In the genomic region with DNA sequence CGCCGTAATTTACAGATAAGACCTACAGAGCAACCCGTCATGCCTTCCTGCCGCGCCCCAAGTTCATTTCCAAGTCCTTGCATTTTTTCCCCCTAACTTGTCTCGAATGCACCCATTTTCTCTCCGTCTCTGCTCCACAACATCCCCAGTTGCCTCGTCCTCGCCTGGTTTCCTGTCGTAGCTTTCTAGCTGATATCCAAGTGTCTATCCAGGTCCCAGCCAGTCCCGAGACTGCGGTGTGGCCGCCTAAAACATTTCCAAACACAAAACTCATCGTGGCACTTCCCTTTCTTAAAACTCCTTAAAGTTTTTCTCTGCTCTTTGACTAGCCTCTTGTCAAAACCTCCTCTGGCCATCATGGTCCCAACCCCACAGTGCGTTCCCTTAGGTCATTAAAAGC, we compare ENCODE assay signal across 8 cellular contexts. TPM values are rescaled to one million over a fixed set of nuclear protein-coding genes. Genes with fewer than 3 reads are reported as not detected.
DNase-seq lines count a peak whose midpoint lies in the region; ATAC-seq and TF ChIP-seq lines count a peak whose summit lies in the region.

No MANE protein-coding gene starts in this region.

- peaks cover 7% of the 10 kb centered on the region for H3K4me1 ChIP-seq in effector memory CD4-positive, alpha-beta T cell (ENCODE audit: control insufficient read depth, insufficient read depth, low read length, poor library complexity, severe bottlenecking)
- peaks cover 6 to 11% of the 10 kb centered on the region in 2 donors for H3K4me1 ChIP-seq in neuronal stem cell (ENCODE audit: control insufficient read depth in 2 of 2, insufficient read depth in 1 of 2, low read depth in 1 of 2, low read length in 2 of 2)

- H3K4me3 Mint-ChIP-seq in CD4-positive, alpha-beta T cell = peak overlapping the region; percentile 94

- no peak for ATAC-seq in CD4-positive, alpha-beta T cell (ENCODE audit: poor library complexity)
- ATAC-seq in GM19351 (IDR thresholded peaks at IDR 0.05; ENCODE audit: unreplicated experiment) (no peak), HG02798 (IDR thresholded peaks at IDR 0.05; ENCODE audit: poor library complexity, unreplicated experiment) (no peak), HG02852 (IDR thresholded peaks at IDR 0.05; ENCODE audit: unreplicated experiment) (no peak)

- no peak overlapping the region for H3K23ac ChIP-seq in neuronal stem cell (ENCODE audit: low read depth, low read length, poor library complexity)

- H3K27me3 ChIP-seq in CD4-positive, alpha-beta T cell (ENCODE audit: control insufficient read depth, insufficient read depth, low read length) = no peaks in the 10 kb centered on the region
- H3K27me3 ChIP-seq in MG63 = no peaks in the 10 kb centered on the region
- no peaks in the 10 kb centered on the region for H3K27me3 ChIP-seq in effector memory CD4-positive, alpha-beta T cell (replicated peaks; ENCODE audit: control insufficient read depth, insufficient read depth, low read length, poor library complexity, severe bottlenecking)
- H3K27me3 ChIP-seq in neuronal stem cell (ENCODE audit: control insufficient read depth in 3 of 3, insufficient read depth in 3 of 3, low read depth in 1 of 3, low read length in 3 of 3) = peaks cover 0 to 4% (median 0%) of the 10 kb centered on the region in 3 experiments

- peaks cover 38% of the 10 kb centered on the region for H3K4me1 Mint-ChIP-seq in CD4-positive, alpha-beta T cell (ENCODE audit: low read depth)

- H2AFZ ChIP-seq in neuronal stem cell (ENCODE audit: low read length) = peak overlapping the region; percentile 94

- H3K79me1 ChIP-seq in neuronal stem cell (ENCODE audit: low read depth, low read length) = no peaks in the 10 kb centered on the region

- H3K14ac ChIP-seq in neuronal stem cell (ENCODE audit: low read length) = no peak overlapping the region

- no peaks in the 10 kb centered on the region for H3K9me3 ChIP-seq in CD4-positive, alpha-beta T cell (ENCODE audit: control insufficient read depth, low read length)
- H3K9me3 ChIP-seq in MG63 (no peaks in the 10 kb centered on the region), neuronal stem cell (replicated peaks in 1 of 2; ENCODE audit: control insufficient read depth in 2 of 2, insufficient read depth in 1 of 2, low read depth in 1 of 2, low read length in 2 of 2) (no peaks in the 10 kb centered on the region)
- H3K9me3 ChIP-seq in effector memory CD4-positive, alpha-beta T cell (ENCODE audit: control insufficient read depth, low read length) = no peaks in the 10 kb centered on the region

- POLR2A ChIA-PET in CD4-positive, alpha-beta T cell (lab: Charles Lee) = interaction anchor here (0.8 to 1.5 kb wide), 2 partner anchors 129 to 501 kb away, joined by 3 to 5 read pairs; partner anchors contain the start of gene ATIC

- H2BK5ac ChIP-seq in neuronal stem cell (ENCODE audit: low read length) = no peak overlapping the region

- no peak overlapping the region for H3K18ac ChIP-seq in neuronal stem cell (ENCODE audit: low read length)

- H3K9ac ChIP-seq in neuronal stem cell (ENCODE audit: low read depth, low read length, poor library complexity) = no peak overlapping the region

- H3K27ac ChIP-seq in CD4-positive, alpha-beta T cell (ENCODE audit: low read depth, low read length) = no peak overlapping the region
- H3K27ac ChIP-seq in effector memory CD4-positive, alpha-beta T cell (ENCODE audit: insufficient read depth, low read length, poor library complexity, severe bottlenecking) = no peak overlapping the region
- H3K27ac ChIP-seq in neuronal stem cell (replicated peaks; ENCODE audit: low read length) = no peak overlapping the region

- peaks cover 7% of the 10 kb centered on the region for H3K36me3 ChIP-seq in MG63
- no peaks in the 10 kb centered on the region for H3K36me3 ChIP-seq in effector memory CD4-positive, alpha-beta T cell (ENCODE audit: control insufficient read depth, insufficient read depth, low read length)
- H3K36me3 ChIP-seq in neuronal stem cell (replicated peaks in 1 of 2; ENCODE audit: control insufficient read depth in 2 of 2, insufficient read depth in 2 of 2, low read length in 2 of 2) = peaks cover 0 to 7% of the 10 kb centered on the region in 2 donors

- no peak for DNase-seq in CD4-positive, alpha-beta T cell
- DNase-seq in MG63 (no peak), neuronal stem cell (ENCODE audit: low spot score) (no peak), RKO (ENCODE audit: low spot score) (no peak)
- no peak for DNase-seq in effector memory CD4-positive, alpha-beta T cell

- no peak overlapping the region for H4K91ac ChIP-seq in neuronal stem cell (ENCODE audit: low read depth, low read length, poor library complexity)

- CTCF ChIA-PET in CD4-positive, alpha-beta T cell (lab: Charles Lee) = interaction anchor here (0.6 kb wide), 1 partner anchor 11 kb away, joined by 5 read pairs; no protein-coding TSS in a partner anchor

- intact Hi-C loops in CD4-positive, alpha-beta T cell (cut with DNase I, micrococcal nuclease) = loop anchor here in 1 of 2 experiments (2.0 to 10.0 kb wide), 3 partner anchors 502 to 1694 kb away; partner anchors contain the start of gene ATIC

- H3K36me3 Mint-ChIP-seq in CD4-positive, alpha-beta T cell (ENCODE audit: low read depth) = peaks cover 11% of the 10 kb centered on the region

- WGBS in neuronal stem cell (ENCODE audit: extremely low coverage in 2 of 2, insufficient read length in 2 of 2, insufficient replicate concordance in 1 of 2), 2 donors = no CpG with 5 or more reads among the region's 15 CpGs

- no peaks in the 10 kb centered on the region for H3K9me3 Mint-ChIP-seq in CD4-positive, alpha-beta T cell

- H3K27me3 Mint-ChIP-seq in CD4-positive, alpha-beta T cell = peaks cover 1% of the 10 kb centered on the region

- no peak overlapping the region for H3K4me2 ChIP-seq in neuronal stem cell (ENCODE audit: insufficient read depth, low read length, poor library complexity, severe bottlenecking)

- no peak overlapping the region for H4K8ac ChIP-seq in neuronal stem cell (ENCODE audit: low read depth, low read length)

- no peak overlapping the region for H2BK15ac ChIP-seq in neuronal stem cell (ENCODE audit: low read length)

- H3K4ac ChIP-seq in neuronal stem cell (ENCODE audit: low read length) = no peak overlapping the region

- no peak for TF ChIP-seq CTCF in CD4-positive, alpha-beta T cell (IDR thresholded peaks at IDR 0.05)

- H2AK5ac ChIP-seq in neuronal stem cell (ENCODE audit: low read depth, low read length) = no peak overlapping the region

- H2BK12ac ChIP-seq in neuronal stem cell (ENCODE audit: low read length) = no peak overlapping the region

- peak overlapping the region; percentile 47 for H3K27ac Mint-ChIP-seq in CD4-positive, alpha-beta T cell

- H3K4me3 ChIP-seq in MG63 (peak overlapping the region; percentile 95), neuronal stem cell (ENCODE audit: low read length in 2 of 2) (peak overlapping the region in 1 of 2 donors; percentile 54)
- H3K4me3 ChIP-seq in effector memory CD4-positive, alpha-beta T cell (ENCODE audit: insufficient read depth, low read depth, low read length, poor library complexity, severe bottlenecking) = peak overlapping the region; percentile 76

- H2BK120ac ChIP-seq in neuronal stem cell (ENCODE audit: low read depth, low read length) = no peak overlapping the region

RNA-seq across cellular contexts. Expression of gene BARD1, which starts 1.2 kb away (rescaled TPM):
- total RNA-seq in CD4-positive, alpha-beta T cell = 1 to 10 TPM; 4.4 to 5.2 TPM
- 6.2 and 8.5 TPM in 2 replicates for total RNA-seq in MG63 (2014; rRNA removed; shearing (Covaris generic); ENCODE audit: low replicate concordance)
- polyA plus RNA-seq in neuronal stem cell (2013, experiment 1 of 2) = 24.3 TPM
- polyA plus RNA-seq in neuronal stem cell (2013, experiment 2 of 2) = 28.0 TPM
